In genomic region chr17:73003487-73003886, GRCh38 we compare ENCODE assay signal across 18 cellular contexts.
A peak's percentile ranks its signal among the peaks of the same experiment; 100 is the strongest.
DNase-seq lines count a peak whose midpoint lies in the region; ATAC-seq and TF ChIP-seq lines count a peak whose summit lies in the region.
"Had no signal": no experiment of that assay in that cellular context is flagged by ENCODE, and none has a peak within 500 bp of the region (broad histone marks: within the 10 kb centered on the region; RNA-seq: fewer than 3 reads in every experiment).

No MANE protein-coding gene starts in this region.

- no peak overlapping the region for H3K27ac Mint-ChIP-seq in Calu3 (ENCODE audit: unreplicated experiment)
- H3K27ac Mint-ChIP-seq in MCF 10A (ENCODE audit: low read depth, unreplicated experiment) = no peak overlapping the region
- H3K27ac Mint-ChIP-seq in Caco-2 (ENCODE audit: unreplicated experiment) = no peak overlapping the region
- H3K27ac Mint-ChIP-seq: activated naive CD8-positive, alpha-beta T cell; activated T-cell treated with anti-CD3 and anti-CD28 coated beads, Interleukin-2, amount 50 U/mL, for 72 hours had no signal

- CTCF ChIA-PET in Calu3 (lab: Charles Lee) (no interaction called here), MCF 10A (lab: Yijun Ruan, JAX) (no interaction called here), Caco-2 (lab: Charles Lee) (no interaction called here)

- no peaks in the 10 kb centered on the region for H3K36me3 Mint-ChIP-seq in Calu3 (ENCODE audit: insufficient read depth, unreplicated experiment)
- H3K36me3 Mint-ChIP-seq in MCF 10A (ENCODE audit: insufficient read depth, unreplicated experiment) = no peaks in the 10 kb centered on the region
- H3K36me3 Mint-ChIP-seq in Caco-2 (ENCODE audit: insufficient read depth, unreplicated experiment) = peaks cover 5% of the 10 kb centered on the region

- no peaks in the 10 kb centered on the region for H3K9me3 Mint-ChIP-seq in Calu3 (ENCODE audit: low read depth, unreplicated experiment)
- H3K9me3 Mint-ChIP-seq in MCF 10A (ENCODE audit: unreplicated experiment) = peaks cover 7% of the 10 kb centered on the region
- no peaks in the 10 kb centered on the region for H3K9me3 Mint-ChIP-seq in Caco-2 (ENCODE audit: unreplicated experiment)
- H3K9me3 Mint-ChIP-seq: activated T-cell treated with anti-CD3 and anti-CD28 coated beads, Interleukin-2, amount 50 U/mL, for 72 hours had no signal

- TF ChIP-seq CTCF in Calu3 (IDR thresholded peaks at IDR 0.05; ENCODE audit: unreplicated experiment) = no peak
- no peak for TF ChIP-seq CTCF in MCF 10A (IDR thresholded peaks at IDR 0.05; ENCODE audit: unreplicated experiment)
- peak in 1 of 2 experiments; percentile 21 for TF ChIP-seq CTCF in Caco-2 (IDR thresholded peaks at IDR 0.05; ENCODE audit: insufficient read depth in 1 of 2, low read depth in 1 of 2, low read length in 1 of 2, severe bottlenecking in 1 of 2, unreplicated experiment in 1 of 2)

- H3K4me1 Mint-ChIP-seq in Calu3 (ENCODE audit: low read depth, unreplicated experiment) (peaks cover 15% of the 10 kb centered on the region), MCF 10A (ENCODE audit: insufficient read depth, unreplicated experiment) (no peaks in the 10 kb centered on the region), Caco-2 (ENCODE audit: low read depth, unreplicated experiment) (no peaks in the 10 kb centered on the region)

- H3K27me3 Mint-ChIP-seq in Calu3 (ENCODE audit: unreplicated experiment) = no peaks in the 10 kb centered on the region
- H3K27me3 Mint-ChIP-seq in MCF 10A (ENCODE audit: insufficient read depth, unreplicated experiment) = no peaks in the 10 kb centered on the region
- no peaks in the 10 kb centered on the region for H3K27me3 Mint-ChIP-seq in Caco-2 (ENCODE audit: insufficient read depth, unreplicated experiment)
- H3K27me3 Mint-ChIP-seq: activated naive CD8-positive, alpha-beta T cell had no signal

- peak; percentile 31; the same call in 1 of the 2 replicates for TF ChIP-seq RAD21 in Ishikawa (IDR thresholded peaks at IDR 0.05; ENCODE audit: low read depth)

- H3K4me1 ChIP-seq in Caco-2 = no peaks in the 10 kb centered on the region

- H3K4me3 Mint-ChIP-seq in Calu3 (ENCODE audit: low read depth, unreplicated experiment) = no peak overlapping the region
- H3K4me3 Mint-ChIP-seq in MCF 10A (ENCODE audit: unreplicated experiment) = no peak overlapping the region
- no peak overlapping the region for H3K4me3 Mint-ChIP-seq in Caco-2 (ENCODE audit: unreplicated experiment)
- H3K4me3 Mint-ChIP-seq: activated naive CD8-positive, alpha-beta T cell; activated T-cell treated with anti-CD3 and anti-CD28 coated beads, Interleukin-2, amount 50 U/mL, for 72 hours; nephron progenitor cell had no signal

- intact Hi-C loops in Calu3 (cut with micrococcal nuclease; ENCODE audit: unreplicated experiment) = no loop called here
- intact Hi-C loops in MCF 10A (cut with micrococcal nuclease) = no loop called here
- intact Hi-C loops in left colon (cut with DNase I, micrococcal nuclease) = no loop called here
- intact Hi-C loops in Caco-2 (cut with micrococcal nuclease; ENCODE audit: unreplicated experiment) = no loop called here

- BruUV-seq in Calu3 (replicated peaks; lab: Mats Ljungman, UMichigan) (no TSS peak), MCF 10A (replicated peaks; lab: Mats Ljungman, UMichigan) (no TSS peak), Caco-2 (replicated peaks; lab: Mats Ljungman, UMichigan) (no TSS peak)

- H3K36me3 ChIP-seq in Caco-2 (ENCODE audit: control insufficient read depth, insufficient read depth, low read length) = no peaks in the 10 kb centered on the region

- H3K4me3 ChIP-seq in Caco-2 (ENCODE audit: low read depth, low read length) = no peak overlapping the region
- H3K4me3 ChIP-seq: BLaER1, skin epidermis had no signal

- H3K27me3 ChIP-seq in Caco-2 (replicated peaks; ENCODE audit: control insufficient read depth, insufficient read depth, low read length) = no peaks in the 10 kb centered on the region
- H3K27me3 ChIP-seq: BLaER1 had no signal

- peak; percentile 65 for DNase-seq in Calu3
- DNase-seq in MCF 10A (ENCODE audit: unreplicated experiment) = peak; percentile 56
- DNase-seq in left colon = no peak
- DNase-seq in Caco-2 = no peak
- DNase-seq in NCI-H2196 treated with DMSO at 0.1 percent for 48 hours (lab: John Stamatoyannopoulos, UW; ENCODE audit: unreplicated experiment) = no peak
- DNase-seq in DMS79 (lab: John Stamatoyannopoulos, UW) = no peak
- no peak for DNase-seq in GM19238 (ENCODE audit: insufficient read length, low spot score)
- DNase-seq: activated T-cell treated with anti-CD3 and anti-CD28 coated beads, Interleukin-2, amount 50 U/mL, for 72 hours; hypothalamus; NCI-H1417 treated with DMSO at 0.1 percent for 48 hours; NCI-H2171 treated with DMSO at 0.1 percent for 48 hours; nephron progenitor cell; stimulated activated CD4-positive, alpha-beta T cell treated with anti-CD3 and anti-CD28 coated beads, Interleukin-4, amount 100 ng/mL, for 1 hour had no signal

- no peak for TF ChIP-seq EP300 in Ishikawa (IDR thresholded peaks at IDR 0.05; ENCODE audit: borderline replicate concordance)

- POLR2A ChIA-PET in MCF 10A (lab: Yijun Ruan, JAX) = no interaction called here
- POLR2A ChIA-PET in Caco-2 (lab: Charles Lee) = no interaction called here

- peak; percentile 56 for ATAC-seq in left colon
- ATAC-seq: activated CD4-positive, CD25-positive, alpha-beta regulatory T cell treated with anti-CD3 and anti-CD28 coated beads, Interleukin-2, amount 50 U/mL, for 24 hours; activated T-cell treated with anti-CD3 and anti-CD28 coated beads, Interleukin-2, amount 50 U/mL, for 72 hours had no signal

- H3K9me3 ChIP-seq in Caco-2 = no peaks in the 10 kb centered on the region
- H3K9me3 ChIP-seq: BLaER1 had no signal

TF ChIP-seq in Ishikawa, 13 proteins besides CTCF, POLR2A, EP300 and RAD21:
- TF ChIP-seq CEBPB (IDR thresholded peaks at IDR 0.05) (no peak), USF1 (IDR thresholded peaks at IDR 0.05) (no peak), NFIC (IDR thresholded peaks at IDR 0.05) (no peak), EGR1 (IDR thresholded peaks at IDR 0.05) (no peak), FOXM1 (IDR thresholded peaks at IDR 0.05; ENCODE audit: borderline replicate concordance, low read depth) (no peak), CREB1 (IDR thresholded peaks at IDR 0.05; ENCODE audit: low read depth) (no peak), MAX (IDR thresholded peaks at IDR 0.05) (no peak), TEAD4 (IDR thresholded peaks at IDR 0.05) (no peak), ZBTB7A (IDR thresholded peaks at IDR 0.05; ENCODE audit: low read depth) (no peak), TCF12 (IDR thresholded peaks at IDR 0.05; ENCODE audit: low read depth) (no peak), REST (IDR thresholded peaks at IDR 0.05; ENCODE audit: low read depth) (no peak), TAF1 (IDR thresholded peaks at IDR 0.05; ENCODE audit: low read depth) (no peak), YY1 (IDR thresholded peaks at IDR 0.05; ENCODE audit: low read depth) (no peak)

Comparison
In these comparisons a context has a peak if more than half of its experiments do, and no peak if none do; other contexts are left out.
1. DNase-seq: peak in Calu3 (single experiment) and MCF 10A (single experiment); none in left colon (0 of 2), Caco-2 (0 of 2), NCI-H2196 treated with DMSO at 0.1 percent for 48 hours (single experiment), DMS79 (single experiment) and GM19238 (single experiment).